ENCODE assay signal across 8 cellular contexts in genomic region chr2:237085261-237086221, GRCh38. TPM values are rescaled to one million over a fixed set of nuclear protein-coding genes. Genes with fewer than 3 reads are reported as not detected.
DNase-seq lines count a peak whose midpoint lies in the region; ATAC-seq and TF ChIP-seq lines count a peak whose summit lies in the region.

COPS8 (plus strand) TSS chr2:237085889; CDS start chr2:237085965, 76 bp downstream.

- peaks cover 13% of the 10 kb centered on the region for H3K4me1 ChIP-seq in testis

- peak within 1 kb of the TSS; percentile 68 to 81 for H3K4me3 ChIP-seq in testis

- H3K27me3 ChIP-seq in testis = no peaks in the 10 kb centered on the region

- H3K27me3 Mint-ChIP-seq in activated naive CD8-positive, alpha-beta T cell = no peaks in the 10 kb centered on the region

- no peaks in the 10 kb centered on the region for H3K9me3 ChIP-seq in testis

- H3K9me3 Mint-ChIP-seq in activated naive CD8-positive, alpha-beta T cell (ENCODE audit: low read depth) = no peaks in the 10 kb centered on the region

- H3K27ac Mint-ChIP-seq in activated naive CD8-positive, alpha-beta T cell = peak within 1 kb of the TSS; percentile 95

- TF ChIP-seq CTCF in GM10266 (IDR thresholded peaks at IDR 0.05; ENCODE audit: control insufficient read depth, insufficient read depth, low read depth, missing control alignments) = peak; percentile 42
- TF ChIP-seq CTCF in omental fat pad (IDR thresholded peaks at IDR 0.05) = no peak
- peak; percentile 28 to 54 (median 38) for TF ChIP-seq CTCF in testis (IDR thresholded peaks at IDR 0.05)

- peak; percentile 73 for TF ChIP-seq POLR2A in testis (IDR thresholded peaks at IDR 0.05)

- H3K4me1 Mint-ChIP-seq in activated naive CD8-positive, alpha-beta T cell (ENCODE audit: low read depth) = peaks cover 29% of the 10 kb centered on the region

- peak; percentile 86 for DNase-seq in GM10266 (ENCODE audit: extremely low spot score)
- peak; percentile 90 for DNase-seq in NCI-H1105 (lab: John Stamatoyannopoulos, UW)
- peak; percentile 85 for DNase-seq in SKM-1 treated with dmso at 0.1 percent for 144 hours (lab: John Stamatoyannopoulos, UW; ENCODE audit: unreplicated experiment)
- DNase-seq in glomerular endothelial cell (ENCODE audit: extremely low read depth, low read depth, low spot score) = no peak
- DNase-seq in omental fat pad (ENCODE audit: low spot score) = peak; percentile 89
- peak; percentile 97 for DNase-seq in testis

- no peaks in the 10 kb centered on the region for H3K36me3 ChIP-seq in testis (ENCODE audit: low read depth, missing control alignments)

- H3K4me3 Mint-ChIP-seq in activated naive CD8-positive, alpha-beta T cell = peak within 1 kb of the TSS; percentile 99

- peak within 1 kb of the TSS; percentile 63 to 83 for H3K27ac ChIP-seq in testis

- intact Hi-C loops in testis (cut with DNase I; ENCODE audit: low total_unique reads) = no loop called here

- ATAC-seq in HG02623 (IDR thresholded peaks at IDR 0.05; ENCODE audit: unreplicated experiment) (peak; percentile 99), omental fat pad (ENCODE audit: low FRiP score) (peak; percentile 98)

- 0 to 1% methylated on average over 52 to 85 of the region's 85 CpGs for WGBS in testis, 2 donors

- H3K36me3 Mint-ChIP-seq in activated naive CD8-positive, alpha-beta T cell = peaks cover 5% of the 10 kb centered on the region

RNA-seq across cellular contexts. Expression of gene COPS8, which starts in this region (rescaled TPM):
- total RNA-seq in glomerular endothelial cell = 116 and 133 TPM in 2 replicates
- total RNA-seq in omental fat pad = 100 to 1,000 TPM in 1 of 4 donors, 10 to 100 TPM in 3; 76.4 to 105 (median 90.5) TPM
- total RNA-seq in testis = 100 to 1,000 TPM; 104 to 117 TPM
- 108 TPM for polyA plus RNA-seq in testis (ENCODE audit: insufficient read depth, low read depth, low replicate concordance)

Comparison
In these comparisons a context has a peak if more than half of its experiments do, and no peak if none do; other contexts are left out.
1. CTCF ChIP-seq: peak in GM10266 (single experiment) and testis (3 of 3); none in omental fat pad (0 of 3).